21 cellular contexts compared by ENCODE assay signal in genomic region chr9:114001794-114002261, GRCh38.
DNase-seq lines count a peak whose midpoint lies in the region; ATAC-seq and TF ChIP-seq lines count a peak whose summit lies in the region.
"Had no signal": no experiment of that assay in that cellular context is flagged by ENCODE, and none has a peak within 500 bp of the region (broad histone marks: within the 10 kb centered on the region; RNA-seq: fewer than 3 reads in every experiment).

No MANE protein-coding gene starts in this region.

- ATAC-seq in HG03460 (IDR thresholded peaks at IDR 0.05; ENCODE audit: unreplicated experiment) = no peak
- ATAC-seq: activated CD4-positive, alpha-beta T cell treated with anti-CD3 and anti-CD28 coated beads for 36 hours; foreskin keratinocyte; heart right ventricle; naive thymus-derived CD4-positive, alpha-beta T cell; right cardiac atrium had no signal

- H3K27me3 ChIP-seq in ascending aorta (no peaks in the 10 kb centered on the region), tibial artery (no peaks in the 10 kb centered on the region)
- H3K27me3 ChIP-seq: foreskin keratinocyte, heart right ventricle, uterus had no signal

- peaks cover 6 to 17% of the 10 kb centered on the region in 2 donors for H3K4me1 ChIP-seq in ascending aorta
- H3K4me1 ChIP-seq in tibial artery = peaks cover 0 to 67% (median 34%) of the 10 kb centered on the region in 4 donors
- H3K4me1 ChIP-seq: foreskin keratinocyte had no signal

- intact Hi-C loops in ascending aorta (cut with DNase I) = no loop called here
- intact Hi-C loops in tibial artery (cut with DNase I; ENCODE audit: low total_unique reads) = no loop called here

- H3K36me3 ChIP-seq in ascending aorta (peaks cover 0 to 7% of the 10 kb centered on the region in 2 donors), tibial artery (peaks cover 0 to 36% (median 6%) of the 10 kb centered on the region in 3 donors)
- H3K36me3 ChIP-seq: uterus had no signal

- H3K9me3 ChIP-seq in ascending aorta = no peaks in the 10 kb centered on the region
- H3K9me3 ChIP-seq in tibial artery = no peaks in the 10 kb centered on the region
- H3K9me3 ChIP-seq: heart right ventricle, uterus had no signal

- no peak overlapping the region for H3K4me3 ChIP-seq in ascending aorta
- no peak overlapping the region for H3K4me3 ChIP-seq in tibial artery
- H3K4me3 ChIP-seq: heart right ventricle, uterus had no signal

- peak overlapping the region; percentile 92 to 95 for H3K27ac ChIP-seq in ascending aorta
- H3K27ac ChIP-seq in tibial artery = peak overlapping the region; percentile 83 to 91
- H3K27ac ChIP-seq: foreskin keratinocyte, uterus had no signal

- DNase-seq in activated effector memory CD4-positive, alpha-beta T cell treated with anti-CD3 and anti-CD28 coated beads, Interleukin-2, amount 50 U/mL, for 16 hours = peak; percentile 33
- DNase-seq in activated effector memory CD4-positive, alpha-beta T cell treated with Interleukin-2 at 50 U/mL for 16 hours = no peak
- peak in 1 of 2 donors; percentile 61 for DNase-seq in ascending aorta (ENCODE audit: low spot score in 2 of 2)
- DNase-seq in mucosa of gallbladder (ENCODE audit: low spot score) = peak; percentile 2
- DNase-seq in tibial artery = peak in 1 of 2 donors; percentile 55
- DNase-seq in NCI-H2029 (lab: John Stamatoyannopoulos, UW) = no peak
- DNase-seq in NCI-H524 (lab: John Stamatoyannopoulos, UW) = no peak
- DNase-seq: ACHN; activated CD4-positive, alpha-beta T cell treated with anti-CD3 and anti-CD28 coated beads for 36 hours; activated gamma-delta T cell treated with Interleukin-2 at 50 U/mL for 16 hours; C1 segment of cervical spinal cord; effector CD8-positive, alpha-beta T cell; foreskin keratinocyte; HCEC 1CT; NCI-H2171; NCI-H526; right cardiac atrium had no signal

- TF ChIP-seq CTCF in ascending aorta (IDR thresholded peaks at IDR 0.05) (no peak), tibial artery (IDR thresholded peaks at IDR 0.05) (no peak)

Comparison
In these comparisons a context has a peak if more than half of its experiments do, and no peak if none do; other contexts are left out.
1. DNase-seq: peak in activated effector memory CD4-positive, alpha-beta T cell treated with anti-CD3 and anti-CD28 coated beads, Interleukin-2, amount 50 U/mL, for 16 hours (single experiment) and mucosa of gallbladder (single experiment); none in activated effector memory CD4-positive, alpha-beta T cell treated with Interleukin-2 at 50 U/mL for 16 hours (single experiment), NCI-H2029 (single experiment) and NCI-H524 (0 of 2).